In the genomic region with DNA sequence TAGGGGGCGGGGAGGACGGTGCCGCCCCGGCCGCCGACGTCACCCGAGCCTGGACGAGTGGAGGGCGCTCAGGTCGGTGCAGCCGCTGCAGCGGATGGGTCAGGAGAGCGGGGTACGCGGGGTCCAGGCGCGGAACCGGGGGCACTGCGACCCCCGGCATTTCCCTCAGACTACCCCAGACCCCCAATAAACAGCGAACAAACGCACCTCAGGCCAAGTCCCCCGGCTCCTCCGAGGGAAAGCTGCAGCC, we compare ENCODE assay signal across 1 cellular context.
TF ChIP-seq lines count a peak whose summit lies in the region.

No MANE protein-coding gene starts in this region.

TF ChIP-seq in IMR-90, 13 proteins besides CTCF, POLR2A, EP300 and RAD21 (continued from another document):
- TF ChIP-seq, protein P1, sequence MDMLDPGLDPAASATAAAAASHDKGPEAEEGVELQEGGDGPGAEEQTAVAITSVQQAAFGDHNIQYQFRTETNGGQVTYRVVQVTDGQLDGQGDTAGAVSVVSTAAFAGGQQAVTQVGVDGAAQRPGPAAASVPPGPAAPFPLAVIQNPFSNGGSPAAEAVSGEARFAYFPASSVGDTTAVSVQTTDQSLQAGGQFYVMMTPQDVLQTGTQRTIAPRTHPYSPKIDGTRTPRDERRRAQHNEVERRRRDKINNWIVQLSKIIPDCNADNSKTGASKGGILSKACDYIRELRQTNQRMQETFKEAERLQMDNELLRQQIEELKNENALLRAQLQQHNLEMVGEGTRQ (IDR thresholded peaks at IDR 0.05; ENCODE audit: low read depth, low read length), result no peak
- TF ChIP-seq RFX5 (IDR thresholded peaks at IDR 0.05; ENCODE audit: low read depth, low read length) (no peak), MXI1 (IDR thresholded peaks at IDR 0.05; ENCODE audit: borderline replicate concordance, low read depth, low read length) (no peak), MAZ (IDR thresholded peaks at IDR 0.05; ENCODE audit: borderline replicate concordance, low read depth, low read length) (no peak), CEBPB (IDR thresholded peaks at IDR 0.05; ENCODE audit: low read depth, low read length) (no peak), NFE2L2 (IDR thresholded peaks at IDR 0.05; ENCODE audit: low read depth, low read length) (no peak), BHLHE40 (IDR thresholded peaks at IDR 0.05; ENCODE audit: low read depth, low read length) (no peak), RCOR1 (IDR thresholded peaks at IDR 0.05; ENCODE audit: insufficient replicate concordance, low read length) (no peak)
